In genomic region chr5:6704361-6704851, GRCh38 we compare ENCODE assay signal across 8 cellular contexts. TPM values are rescaled to one million over a fixed set of nuclear protein-coding genes. Genes with fewer than 3 reads are reported as not detected.
DNase-seq lines count a peak whose midpoint lies in the region; ATAC-seq lines count a peak whose summit lies in the region.

No MANE protein-coding gene starts in this region.

- no peaks in the 10 kb centered on the region for H3K36me3 ChIP-seq in skeletal muscle satellite cell (ENCODE audit: insufficient read depth, low read length)

- H3K4me1 ChIP-seq in skeletal muscle satellite cell (ENCODE audit: control insufficient read depth, insufficient read depth, low read length), result peaks cover 20% of the 10 kb centered on the region

- no peak for ATAC-seq in GM19035 (IDR thresholded peaks at IDR 0.05; ENCODE audit: unreplicated experiment)
- ATAC-seq in activated CD4-positive, CD25-positive, alpha-beta regulatory T cell treated with anti-CD3 and anti-CD28 coated beads, Interleukin-2, amount 50 U/mL, for 24 hours, result no peak

- intact Hi-C loops in cardiac septum (cut with DNase I), result no loop called here

- peak overlapping the region; percentile 25 for H3K4me3 ChIP-seq in skeletal muscle satellite cell (ENCODE audit: low read length)

- no peaks in the 10 kb centered on the region for H3K9me3 ChIP-seq in skeletal muscle satellite cell (replicated peaks; ENCODE audit: low read length)

- DNase-seq in H4 (ENCODE audit: low spot score), result peak; percentile 72
- peak; percentile 91 for DNase-seq in amniotic epithelial cell (ENCODE audit: low read depth)
- DNase-seq in cardiac septum (ENCODE audit: low spot score), result peak; percentile 91
- DNase-seq in stimulated activated CD4-positive, alpha-beta T cell treated with anti-CD3 and anti-CD28 coated beads, Interleukin-15, amount 100 ng/mL, for 24 hours, result no peak
- DNase-seq in globus pallidus (ENCODE audit: low spot score), result no peak

- H3K4me2 ChIP-seq in skeletal muscle satellite cell (ENCODE audit: low read length), result peak overlapping the region; percentile 63

- peak overlapping the region; percentile 81 for H3K9ac ChIP-seq in skeletal muscle satellite cell (ENCODE audit: low read depth, low read length)

- no peaks in the 10 kb centered on the region for H3K27me3 ChIP-seq in skeletal muscle satellite cell (ENCODE audit: control insufficient read depth, insufficient read depth, low read length)

RNA-seq across cellular contexts. Expression of gene TENT4A, which starts 8.8 kb away (rescaled TPM):
- total RNA-seq in H4 (2014; rRNA removed; shearing (Covaris generic)), result 3.9 and 6.2 TPM in 2 replicates
- total RNA-seq in cardiac septum, result 18.4 TPM
- 14.6 and 16.5 TPM in 2 replicates for total RNA-seq in skeletal muscle satellite cell (2012; rRNA removed)

Comparison
In these comparisons a context has a peak if more than half of its experiments do, and no peak if none do; other contexts are left out.
1. DNase-seq: peak in H4 (single experiment), amniotic epithelial cell (single experiment) and cardiac septum (single experiment); none in stimulated activated CD4-positive, alpha-beta T cell treated with anti-CD3 and anti-CD28 coated beads, Interleukin-15, amount 100 ng/mL, for 24 hours (single experiment) and globus pallidus (single experiment).